Comparison of ENCODE assay signal across 28 cellular contexts in genomic region chr20:20483328-20483727, GRCh38.
"Had no signal": no experiment of that assay in that cellular context is flagged by ENCODE, and none has a peak within 500 bp of the region (broad histone marks: within the 10 kb centered on the region; RNA-seq: fewer than 3 reads in every experiment).

No MANE protein-coding gene starts in this region.

- H3K36me3 ChIP-seq: adrenal gland, colonic mucosa, WERI-Rb-1 had no signal

- DNase-seq: activated CD4-positive, alpha-beta T cell treated with anti-CD3 and anti-CD28 coated beads for 4 hours; activated CD4-positive, alpha-beta T cell treated with anti-CD3 and anti-CD28 coated beads, Interleukin-2, amount 50 U/mL, for 4 hours; activated CD8-positive, alpha-beta memory T cell treated with anti-CD3 and anti-CD28 coated beads for 24 hours; activated effector memory CD4-positive, alpha-beta T cell treated with anti-CD3 and anti-CD28 coated beads, Interleukin-2, amount 50 U/mL, for 16 hours; activated naive CD4-positive, alpha-beta T cell treated with Interleukin-2 at 50 U/mL for 16 hours; activated T-cell treated with anti-CD3 and anti-CD28 coated beads, Interleukin-2, amount 50 U/mL, for 72 hours; adrenal gland; anterior cingulate cortex; cerebellar nuclear complex; colonic mucosa; Karpas-422; MM.1S; NCI-H1105; NCI-H1436; NCI-H1694 treated with DMSO at 0.1 percent for 48 hours; NCI-H2029 treated with DMSO at 0.1 percent for 48 hours; NCI-H2227 treated with DMSO at 0.1 percent for 48 hours; NCI-H446 treated with DMSO at 0.1 percent for 48 hours; NCI-H526; NCI-H82; Peyer's patch; Right ventricle myocardium superior; SJCRH30; SK-N-SH; T-helper 1 cell; WERI-Rb-1 had no signal

- H3K27ac Mint-ChIP-seq: activated T-cell treated with anti-CD3 and anti-CD28 coated beads, Interleukin-2, amount 50 U/mL, for 72 hours had no signal

- H3K4me3 ChIP-seq: adrenal gland, colonic mucosa, K562, Peyer's patch, SJCRH30 had no signal

- H3K9me3 ChIP-seq: adrenal gland, colonic mucosa, Peyer's patch, SJCRH30, SK-N-SH had no signal

- H3K27ac ChIP-seq: adrenal gland, colonic mucosa, Peyer's patch, RWPE1, SJCRH30, WERI-Rb-1 had no signal

- H3K4me2 ChIP-seq: SK-N-SH had no signal

- FAIRE-seq: K562 had no signal

- H3K4me3 Mint-ChIP-seq: activated T-cell treated with anti-CD3 and anti-CD28 coated beads, Interleukin-2, amount 50 U/mL, for 72 hours had no signal

- ATAC-seq: K562 had no signal

- H3K9ac ChIP-seq: SK-N-SH had no signal

- H3K27me3 ChIP-seq: adrenal gland, colonic mucosa, Peyer's patch, SJCRH30 had no signal

- H3K4me1 ChIP-seq: adrenal gland, colonic mucosa, Peyer's patch, SJCRH30 had no signal
